ENCODE assay signal across 8 cellular contexts in genomic region chr1:44775930-44776748, GRCh38. TPM values are rescaled to one million over a fixed set of nuclear protein-coding genes. Genes with fewer than 3 reads are reported as not detected.
DNase-seq lines count a peak whose midpoint lies in the region; ATAC-seq, FAIRE-seq and TF ChIP-seq lines count a peak whose summit lies in the region.

No MANE protein-coding gene starts in this region.

- H3K9me3 ChIP-seq in A549, result no peaks in the 10 kb centered on the region
- H3K9me3 ChIP-seq in Karpas-422 (ENCODE audit: low read length), result no peaks in the 10 kb centered on the region

- TF ChIP-seq EP300 in A549 (IDR thresholded peaks at IDR 0.05), result no peak

- no peak for TF ChIP-seq POLR2A in A549 (IDR thresholded peaks at IDR 0.05; ENCODE audit: low read length)

- H3K4me3 Mint-ChIP-seq in activated T-helper 17 cell treated with anti-CD3 and anti-CD28 coated beads, Interleukin-2, amount 50 U/mL, for 72 hours, result peak overlapping the region; percentile 98

- DNase-seq in A549 (ENCODE audit: low read depth in 1 of 2, low spot score in 1 of 2) (no peak), Karpas-422 (peak; percentile 76), left cardiac atrium (peak; percentile 57), sciatic nerve (ENCODE audit: low spot score) (peak; percentile 67), SW480 (ENCODE audit: low spot score) (no peak), GM19240 (ENCODE audit: insufficient read length, low spot score) (no peak)

- POLR2A ChIA-PET in A549 (lab: Yijun Ruan, JAX), result interaction anchor here (0.6 to 2.5 kb wide), 21 partner anchors 8 to 746 kb away, joined by 3 to 17 read pairs (median 6); partner anchors contain the start of genes BEST4, BTBD19, DYNLT4 and HECTD3

- under 1% methylated on average over 21 of the region's 38 CpGs for WGBS in A549 (ENCODE audit: missing lambda C conversion rate)

- ATAC-seq in A549, result peak in 1 of 2 experiments; percentile 7; a peak in 3 of 6 replicates
- peak; percentile 17 for ATAC-seq in GM19328 (IDR thresholded peaks at IDR 0.05; ENCODE audit: unreplicated experiment)
- ATAC-seq in activated T-helper 17 cell treated with anti-CD3 and anti-CD28 coated beads, Interleukin-2, amount 50 U/mL, for 72 hours (replicated peaks), result peak; percentile 43
- ATAC-seq in left cardiac atrium, result peak; percentile 5 to 10
- peak; percentile 6 for ATAC-seq in sciatic nerve

- no peaks in the 10 kb centered on the region for H3K27me3 Mint-ChIP-seq in activated T-helper 17 cell treated with anti-CD3 and anti-CD28 coated beads, Interleukin-2, amount 50 U/mL, for 72 hours

- no peak for FAIRE-seq in A549 (lab: Jason Lieb, UNC)

- no peaks in the 10 kb centered on the region for H3K9me2 ChIP-seq in Karpas-422 (replicated peaks; ENCODE audit: insufficient read depth, low read length)

- peaks cover 29% of the 10 kb centered on the region; the same call in 1 of the 2 replicates for H4K20me1 ChIP-seq in Karpas-422 (ENCODE audit: insufficient read depth, low read depth, low read length)

- H3K4me3 ChIP-seq in A549, result peak overlapping the region; percentile 96
- peak overlapping the region; percentile 96 for H3K4me3 ChIP-seq in Karpas-422 (ENCODE audit: low read length)

- peaks cover 22% of the 10 kb centered on the region for H3K4me1 ChIP-seq in A549
- peaks cover 24% of the 10 kb centered on the region for H3K4me1 ChIP-seq in Karpas-422 (ENCODE audit: low read length)

- no peaks in the 10 kb centered on the region for H3K27me3 ChIP-seq in Karpas-422 (ENCODE audit: low read length)

- H3K4me2 ChIP-seq in A549 (peak overlapping the region; percentile 91), Karpas-422 (ENCODE audit: low read depth, low read length, poor library complexity, severe bottlenecking) (peak overlapping the region; percentile 92)

- peaks cover 70% of the 10 kb centered on the region for H3K36me3 Mint-ChIP-seq in activated T-helper 17 cell treated with anti-CD3 and anti-CD28 coated beads, Interleukin-2, amount 50 U/mL, for 72 hours (ENCODE audit: low read depth)

- peak overlapping the region; percentile 98 for H3K27ac Mint-ChIP-seq in activated T-helper 17 cell treated with anti-CD3 and anti-CD28 coated beads, Interleukin-2, amount 50 U/mL, for 72 hours

- CTCF ChIA-PET in A549 (lab: Yijun Ruan, JAX), result interaction anchor here (1.1 to 1.6 kb wide), 8 partner anchors 9 to 60 kb away, joined by 3 to 10 read pairs (median 4); partner anchors contain the start of gene RNU5D-1

- no peak for TF ChIP-seq CTCF in A549 (IDR thresholded peaks at IDR 0.05)

- no peaks in the 10 kb centered on the region for H3K9me3 Mint-ChIP-seq in activated T-helper 17 cell treated with anti-CD3 and anti-CD28 coated beads, Interleukin-2, amount 50 U/mL, for 72 hours

- TF ChIP-seq RAD21 in A549 (conservative IDR thresholded peaks at IDR 0.05 in 1 of 2, IDR thresholded peaks at IDR 0.05 in 1 of 2), result no peak

- H3K36me3 ChIP-seq in Karpas-422 (ENCODE audit: insufficient read depth, low read length), result peaks cover 28% of the 10 kb centered on the region

- no peak overlapping the region for H2AFZ ChIP-seq in Karpas-422 (ENCODE audit: low read length)

- H3K79me2 ChIP-seq in Karpas-422 (ENCODE audit: low read length), result peaks cover 35% of the 10 kb centered on the region

- peaks cover 35% of the 10 kb centered on the region for H3K4me1 Mint-ChIP-seq in activated T-helper 17 cell treated with anti-CD3 and anti-CD28 coated beads, Interleukin-2, amount 50 U/mL, for 72 hours

- intact Hi-C loops in left cardiac atrium (cut with DNase I), result no loop called here
- intact Hi-C loops in sciatic nerve (cut with DNase I), result no loop called here

- peak overlapping the region; percentile 95 for H3K9ac ChIP-seq in Karpas-422 (ENCODE audit: low read length)

- peak overlapping the region; percentile 98 to 99 for H3K27ac ChIP-seq in A549
- peak overlapping the region; percentile 93 for H3K27ac ChIP-seq in Karpas-422 (ENCODE audit: low read length)

TF ChIP-seq in A549, 52 proteins besides CTCF, POLR2A, EP300 and RAD21 (continues in another document):
- TF ChIP-seq E2F6 (IDR thresholded peaks at IDR 0.05; ENCODE audit: borderline replicate concordance, low read depth) (no peak), RFX5 (IDR thresholded peaks at IDR 0.05) (no peak), SMC3 (IDR thresholded peaks at IDR 0.05) (no peak), MYC (IDR thresholded peaks at IDR 0.05; ENCODE audit: borderline replicate concordance, low read length) (no peak), JUNB (IDR thresholded peaks at IDR 0.05) (no peak), FOXS1 (CRISPR knock-in tag; IDR thresholded peaks at IDR 0.05) (no peak), CHD2 (IDR thresholded peaks at IDR 0.05; ENCODE audit: low read length, partially characterized antibody) (no peak), HES2 (IDR thresholded peaks at IDR 0.05) (no peak), HDAC2 (IDR thresholded peaks at IDR 0.05) (no peak), TFCP2L1 (CRISPR knock-in tag; IDR thresholded peaks at IDR 0.05) (no peak; the same call in 1 of the 2 replicates)

RNA-seq across cellular contexts. Expression of gene RPS8, which starts 0.8 kb away (rescaled TPM):
- polyA plus RNA-seq in A549 (2011; rRNA removed), result 1,515 and 1,820 TPM in 2 replicates
- polyA plus RNA-seq in A549 (2012; cell fraction: cytosol; rRNA removed), result 1,474 and 1,759 TPM in 2 replicates
- polyA plus RNA-seq in A549 (2012; cell fraction: nucleus; rRNA removed), result 676 and 747 TPM in 2 replicates
- 1,575 to 1,608 TPM (median 1,577 TPM) in 3 replicates for polyA plus RNA-seq in A549 (2017; fragmentation: RNase III; extraction: RNeasy Plus Mini Kit Qiagen cat#74134 plus additional on column Dnase treatment)
- 365 and 468 TPM in 2 replicates for polyA minus RNA-seq in A549 (2011; rRNA and poly(A)+ RNA removed)
- total RNA-seq in Karpas-422 (2014; rRNA removed; shearing (Covaris generic); ENCODE audit: low replicate concordance), result 3,372 and 3,624 TPM in 2 replicates
- total RNA-seq in activated T-helper 17 cell treated with anti-CD3 and anti-CD28 coated beads, Interleukin-2, amount 50 U/mL, for 72 hours, result 1,000 to 10,000 TPM; 2,475 to 3,183 TPM
- 100 to 1,000 TPM; 950 to 999 TPM for total RNA-seq in left cardiac atrium
- 1,483 TPM for total RNA-seq in sciatic nerve

RNA-seq across cellular contexts. Expression of gene BEST4, which starts 11.8 kb away (rescaled TPM):
- polyA plus RNA-seq in A549 (2011; rRNA removed) (0.04 and 0.09 TPM in 2 replicates), A549 (2017; fragmentation: RNase III; extraction: RNeasy Plus Mini Kit Qiagen cat#74134 plus additional on column Dnase treatment) (0.07 to 0.08 TPM in 2 of 3 replicates, not detected in the other)
- polyA plus RNA-seq in A549 (2012; cell fraction: cytosol; rRNA removed), result 0.05 TPM in 2 replicates
- 0.27 and 0.30 TPM in 2 replicates for polyA plus RNA-seq in A549 (2012; cell fraction: nucleus; rRNA removed)
- 0.25 TPM in 1 of 2 replicates, not detected in the other for polyA minus RNA-seq in A549 (2011; rRNA and poly(A)+ RNA removed)
- 1.0 and 1.3 TPM in 2 replicates for total RNA-seq in Karpas-422 (2014; rRNA removed; shearing (Covaris generic); ENCODE audit: low replicate concordance)
- total RNA-seq in activated T-helper 17 cell treated with anti-CD3 and anti-CD28 coated beads, Interleukin-2, amount 50 U/mL, for 72 hours, result 1 to 10 TPM in 1 of 2 donors, under 1 TPM in 1; 0.97 to 2.0 TPM
- total RNA-seq in left cardiac atrium (under 1 TPM; 0.12 to 0.31 TPM), sciatic nerve (0.36 TPM)

RNA-seq across cellular contexts. Expression of gene PLK3, which starts 24.0 kb away (rescaled TPM):
- polyA plus RNA-seq in A549 (2011; rRNA removed) (12.6 and 16.0 TPM in 2 replicates), A549 (2017; fragmentation: RNase III; extraction: RNeasy Plus Mini Kit Qiagen cat#74134 plus additional on column Dnase treatment) (10.9 to 11.6 TPM (median 11.2 TPM) in 3 replicates)
- polyA plus RNA-seq in A549 (2012; cell fraction: cytosol; rRNA removed), result 20.0 and 21.0 TPM in 2 replicates
- 109 and 111 TPM in 2 replicates for polyA plus RNA-seq in A549 (2012; cell fraction: nucleus; rRNA removed)
- polyA minus RNA-seq in A549 (2011; rRNA and poly(A)+ RNA removed), result 19.7 and 20.1 TPM in 2 replicates
- 11.8 and 18.2 TPM in 2 replicates for total RNA-seq in Karpas-422 (2014; rRNA removed; shearing (Covaris generic); ENCODE audit: low replicate concordance)
- 10 to 100 TPM; 58.7 to 92.0 TPM for total RNA-seq in activated T-helper 17 cell treated with anti-CD3 and anti-CD28 coated beads, Interleukin-2, amount 50 U/mL, for 72 hours
- total RNA-seq in left cardiac atrium (10 to 100 TPM in 1 of 2 donors, 1 to 10 TPM in 1; 7.6 to 16.1 TPM), sciatic nerve (26.1 TPM)

RNA-seq across cellular contexts. Expression of gene DYNLT4, which starts 31.0 kb away (rescaled TPM):
- polyA plus RNA-seq in A549 (2011; rRNA removed), result 0.21 TPM in 1 of 2 replicates, not detected in the other
- 0.48 and 0.92 TPM in 2 replicates for polyA plus RNA-seq in A549 (2012; cell fraction: cytosol; rRNA removed)
- 0.70 and 0.84 TPM in 2 replicates for polyA plus RNA-seq in A549 (2012; cell fraction: nucleus; rRNA removed)
- polyA plus RNA-seq in A549 (2017; fragmentation: RNase III; extraction: RNeasy Plus Mini Kit Qiagen cat#74134 plus additional on column Dnase treatment), result 0.12 to 0.18 TPM in 2 of 3 replicates, not detected in the other
- polyA minus RNA-seq in A549 (2011; rRNA and poly(A)+ RNA removed), result not detected in 2 replicates
- not detected in 2 replicates for total RNA-seq in Karpas-422 (2014; rRNA removed; shearing (Covaris generic); ENCODE audit: low replicate concordance)
- total RNA-seq in activated T-helper 17 cell treated with anti-CD3 and anti-CD28 coated beads, Interleukin-2, amount 50 U/mL, for 72 hours, result 1 to 10 TPM in 1 of 2 donors, under 1 TPM in 1; 0.56 to 1.2 TPM
- under 1 TPM; 0.71 to 0.79 TPM for total RNA-seq in left cardiac atrium
- total RNA-seq in sciatic nerve, result 0.49 TPM

RNA-seq across cellular contexts. Expression of gene BTBD19, which starts 32.2 kb away (rescaled TPM):
- 4.2 and 4.7 TPM in 2 replicates for polyA plus RNA-seq in A549 (2011; rRNA removed)
- 3.9 and 4.5 TPM in 2 replicates for polyA plus RNA-seq in A549 (2012; cell fraction: cytosol; rRNA removed)
- 28.1 and 33.9 TPM in 2 replicates for polyA plus RNA-seq in A549 (2012; cell fraction: nucleus; rRNA removed)
- 4.5 to 8.9 TPM (median 7.4 TPM) in 3 replicates for polyA plus RNA-seq in A549 (2017; fragmentation: RNase III; extraction: RNeasy Plus Mini Kit Qiagen cat#74134 plus additional on column Dnase treatment)
- 3.5 and 4.6 TPM in 2 replicates for polyA minus RNA-seq in A549 (2011; rRNA and poly(A)+ RNA removed)
- total RNA-seq in Karpas-422 (2014; rRNA removed; shearing (Covaris generic); ENCODE audit: low replicate concordance), result 0.69 and 0.75 TPM in 2 replicates
- 10 to 100 TPM; 15.9 to 62.7 TPM for total RNA-seq in activated T-helper 17 cell treated with anti-CD3 and anti-CD28 coated beads, Interleukin-2, amount 50 U/mL, for 72 hours
- total RNA-seq in left cardiac atrium, result 1 to 10 TPM; 4.0 to 8.6 TPM
- total RNA-seq in sciatic nerve, result 35.0 TPM

Comparison
In these comparisons a context has a peak if more than half of its experiments do, and no peak if none do; other contexts are left out.
1. DNase-seq: peak in Karpas-422 (single experiment), left cardiac atrium (single experiment) and sciatic nerve (single experiment); none in A549 (0 of 2), SW480 (single experiment) and GM19240 (single experiment).